Comparison of ENCODE assay signal across 9 cellular contexts in genomic region chr14:90495357-90496276, GRCh38.
DNase-seq lines count a peak whose midpoint lies in the region; ATAC-seq and FAIRE-seq lines count a peak whose summit lies in the region.
"Had no signal": no experiment of that assay in that cellular context is flagged by ENCODE, and none has a peak within 500 bp of the region (broad histone marks: within the 10 kb centered on the region; RNA-seq: fewer than 3 reads in every experiment).

No MANE protein-coding gene starts in this region.

- peaks cover 0 to 3% of the 10 kb centered on the region in 2 donors for H3K4me1 ChIP-seq in small intestine (ENCODE audit: control insufficient read depth in 2 of 2, insufficient read depth in 1 of 2, low read depth in 1 of 2, low read length in 1 of 2)

- FAIRE-seq in HTR-8/SVneo (lab: Jason Lieb, UNC) (no peak), small intestine (lab: Jason Lieb, UNC) (no peak)

- H3K27ac Mint-ChIP-seq in activated CD4-positive, alpha-beta T cell treated with anti-CD3 and anti-CD28 coated beads, Interleukin-2, amount 10 ng/mL, durations not matched to agents 24 days and 14 days = no peak overlapping the region

- no peaks in the 10 kb centered on the region for H3K36me3 ChIP-seq in small intestine (ENCODE audit: control insufficient read depth in 2 of 2, insufficient read depth in 2 of 2, low read length in 2 of 2)

- no peaks in the 10 kb centered on the region for H3K9me3 ChIP-seq in small intestine (ENCODE audit: control insufficient read depth, low read depth)

- H3K36me3 Mint-ChIP-seq in activated CD4-positive, alpha-beta T cell treated with anti-CD3 and anti-CD28 coated beads, Interleukin-2, amount 10 ng/mL, durations not matched to agents 24 days and 14 days (ENCODE audit: low read depth) = no peaks in the 10 kb centered on the region

- H3K4me3 Mint-ChIP-seq in activated CD4-positive, alpha-beta T cell treated with anti-CD3 and anti-CD28 coated beads, Interleukin-2, amount 10 ng/mL, durations not matched to agents 24 days and 14 days = no peak overlapping the region

- WGBS in small intestine, 3 donors = 51 to 56% (median 53%) methylated on average over 12 of the region's 12 CpGs

- intact Hi-C loops in activated CD4-positive, alpha-beta T cell treated with anti-CD3 and anti-CD28 coated beads, Interleukin-2, amount 10 ng/mL, durations not matched to agents 24 days and 14 days (cut with micrococcal nuclease) = no loop called here

- H3K4me3 ChIP-seq in small intestine (ENCODE audit: low read depth in 1 of 2, low read length in 2 of 2) = no peak overlapping the region

- peaks cover 2% of the 10 kb centered on the region for H3K4me1 Mint-ChIP-seq in activated CD4-positive, alpha-beta T cell treated with anti-CD3 and anti-CD28 coated beads, Interleukin-2, amount 10 ng/mL, durations not matched to agents 24 days and 14 days

- no peak overlapping the region for H3K27ac ChIP-seq in small intestine (ENCODE audit: low read depth in 1 of 2, low read length in 1 of 2)
- H3K27ac ChIP-seq: epithelial cell of prostate had no signal

- H3K27me3 Mint-ChIP-seq in activated CD4-positive, alpha-beta T cell treated with anti-CD3 and anti-CD28 coated beads, Interleukin-2, amount 10 ng/mL, durations not matched to agents 24 days and 14 days = no peaks in the 10 kb centered on the region

- H3K27me3 ChIP-seq in small intestine (ENCODE audit: control insufficient read depth in 2 of 2, insufficient read depth in 2 of 2, low read length in 2 of 2) = no peaks in the 10 kb centered on the region

- ATAC-seq in HG02885 (IDR thresholded peaks at IDR 0.05; ENCODE audit: poor library complexity, unreplicated experiment) (no peak), HG03521 (IDR thresholded peaks at IDR 0.05; ENCODE audit: unreplicated experiment) (no peak)

- DNase-seq in COLO668 (lab: John Stamatoyannopoulos, UW; ENCODE audit: unreplicated experiment) (peak; percentile 19), HTR-8/SVneo (ENCODE audit: insufficient read length, low spot score) (peak; percentile 72), fibroblast of peridontal ligament (ENCODE audit: extremely low read depth) (peak; percentile 67), small intestine (peak; percentile 59), putamen (ENCODE audit: low spot score) (no peak)
- peak; percentile 88 for DNase-seq in activated CD4-positive, alpha-beta T cell treated with anti-CD3 and anti-CD28 coated beads, Interleukin-2, amount 10 ng/mL, durations not matched to agents 24 days and 14 days

- H3K9me3 Mint-ChIP-seq in activated CD4-positive, alpha-beta T cell treated with anti-CD3 and anti-CD28 coated beads, Interleukin-2, amount 10 ng/mL, durations not matched to agents 24 days and 14 days = no peaks in the 10 kb centered on the region
